Comparison of ENCODE assay signal across 8 cellular contexts in genomic region chr19:37467608-37468090, GRCh38. TPM values are rescaled to one million over a fixed set of nuclear protein-coding genes. Genes with fewer than 3 reads are reported as not detected.
DNase-seq lines count a peak whose midpoint lies in the region; ATAC-seq and FAIRE-seq lines count a peak whose summit lies in the region.

No MANE protein-coding gene starts in this region.

- H3K27ac Mint-ChIP-seq in IgD-negative memory B cell: peak overlapping the region; percentile 87 to 99 (median 93)
- peak overlapping the region; percentile 97 for H3K27ac Mint-ChIP-seq in central memory CD8-positive, alpha-beta T cell (ENCODE audit: low read depth)

- peaks cover 13% of the 10 kb centered on the region for H3K36me3 Mint-ChIP-seq in IgD-negative memory B cell
- H3K36me3 Mint-ChIP-seq in central memory CD8-positive, alpha-beta T cell (ENCODE audit: insufficient read depth): peaks cover 20% of the 10 kb centered on the region

- H3K4me3 ChIP-seq in ACC112 (ENCODE audit: low read depth, low read length) (peak overlapping the region; percentile 97), muscle layer of colon (ENCODE audit: low read depth in 1 of 2, low read length in 2 of 2) (peak overlapping the region; percentile 75 to 89)

- H3K79me2 ChIP-seq in ACC112 (ENCODE audit: control insufficient read depth, insufficient read depth, low read length, unreplicated experiment): peaks cover 10% of the 10 kb centered on the region

- no peak for ATAC-seq in central memory CD8-positive, alpha-beta T cell (replicated peaks; ENCODE audit: extremely low read depth, poor library complexity, severe bottlenecking)
- ATAC-seq in GM19397 (IDR thresholded peaks at IDR 0.05; ENCODE audit: unreplicated experiment): no peak
- no peak for ATAC-seq in HG03342 (IDR thresholded peaks at IDR 0.05; ENCODE audit: unreplicated experiment)

- H3K27ac ChIP-seq in ACC112 (ENCODE audit: low read depth, low read length) (peak overlapping the region; percentile 52; the same call in 1 of the 2 replicates), muscle layer of colon (ENCODE audit: low read depth, low read length) (peak overlapping the region; percentile 92)

- H3K4me1 Mint-ChIP-seq in IgD-negative memory B cell: peaks cover 23 to 31% (median 23%) of the 10 kb centered on the region in 3 donors
- peaks cover 32% of the 10 kb centered on the region for H3K4me1 Mint-ChIP-seq in central memory CD8-positive, alpha-beta T cell

- H3K27me3 ChIP-seq in ACC112 (ENCODE audit: insufficient read depth, low read length): no peaks in the 10 kb centered on the region
- H3K27me3 ChIP-seq in muscle layer of colon (ENCODE audit: control insufficient read depth in 1 of 2, insufficient read depth in 2 of 2, low read length in 2 of 2): no peaks in the 10 kb centered on the region

- no peaks in the 10 kb centered on the region for H3K27me3 Mint-ChIP-seq in IgD-negative memory B cell
- no peaks in the 10 kb centered on the region for H3K27me3 Mint-ChIP-seq in central memory CD8-positive, alpha-beta T cell

- FAIRE-seq in GM19239 (lab: Jason Lieb, UNC): no peak

- H2AFZ ChIP-seq in ACC112 (ENCODE audit: low read length, unreplicated experiment): peak overlapping the region; percentile 94

- H3K9me3 ChIP-seq in muscle layer of colon (ENCODE audit: low read length): no peaks in the 10 kb centered on the region

- peaks cover 22% of the 10 kb centered on the region for H3K36me3 ChIP-seq in ACC112 (ENCODE audit: insufficient read depth, low read length)
- peaks cover 25% of the 10 kb centered on the region for H3K36me3 ChIP-seq in muscle layer of colon (ENCODE audit: insufficient read depth, low read length)

- peaks cover 3 to 11% (median 10%) of the 10 kb centered on the region in 3 donors for H3K9me3 Mint-ChIP-seq in IgD-negative memory B cell
- no peaks in the 10 kb centered on the region for H3K9me3 Mint-ChIP-seq in central memory CD8-positive, alpha-beta T cell

- H3K4me3 Mint-ChIP-seq in IgD-negative memory B cell: peak overlapping the region; percentile 94 to 97 (median 96)
- H3K4me3 Mint-ChIP-seq in central memory CD8-positive, alpha-beta T cell: peak overlapping the region; percentile 86

- H3K9ac ChIP-seq in muscle layer of colon (ENCODE audit: low read length): peak overlapping the region; percentile 68

- DNase-seq in central memory CD8-positive, alpha-beta T cell (ENCODE audit: low spot score in 2 of 2): no peak
- DNase-seq in SHP77 treated with DMSO at 0.1 percent for 48 hours (lab: John Stamatoyannopoulos, UW) (no peak), GM19239 (ENCODE audit: insufficient read length, low spot score) (no peak)

- H3K4me1 ChIP-seq in ACC112 (ENCODE audit: control insufficient read depth, insufficient read depth, low read length, unreplicated experiment): peaks cover 12% of the 10 kb centered on the region
- H3K4me1 ChIP-seq in muscle layer of colon (ENCODE audit: insufficient read depth, low read length): peaks cover 20% of the 10 kb centered on the region

RNA-seq across cellular contexts. Expression of gene ZNF569, which starts 0.4 kb away (rescaled TPM):
- 4.5 TPM for polyA plus RNA-seq in IgD-negative memory B cell

RNA-seq across cellular contexts. Expression of gene ZNF570, which starts 1.5 kb away (rescaled TPM):
- 4.3 TPM for polyA plus RNA-seq in IgD-negative memory B cell

RNA-seq across cellular contexts. Expression of gene ZNF793, which starts 39.1 kb away (rescaled TPM):
- polyA plus RNA-seq in IgD-negative memory B cell: 1.9 TPM
